ENCODE assay signal across 11 cellular contexts in the genomic region with DNA sequence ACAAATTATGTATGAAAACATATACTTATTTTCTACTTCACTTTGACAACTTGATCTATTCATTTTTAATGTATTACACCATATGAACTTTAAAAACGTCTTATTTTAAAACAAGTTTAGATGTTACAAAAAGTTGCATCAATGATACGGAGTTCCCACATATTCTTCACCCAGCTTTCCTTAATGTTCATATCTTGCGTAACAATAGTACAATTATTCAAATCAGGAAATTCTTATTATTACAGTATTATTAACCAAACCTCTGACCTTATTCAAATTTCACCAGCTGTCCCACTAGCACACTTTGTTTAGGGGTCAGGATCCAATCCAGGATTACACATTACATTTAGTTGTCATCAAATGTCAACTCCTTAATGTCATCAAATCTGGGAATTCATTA.
"Had no signal": no experiment of that assay in that cellular context is flagged by ENCODE, and none has a peak within 500 bp of the region (broad histone marks: within the 10 kb centered on the region; RNA-seq: fewer than 3 reads in every experiment).

No MANE protein-coding gene starts in this region.

- DNase-seq: GOT3, H7, H9, HCEC 1CT, HFFc6 had no signal

- H2AFZ ChIP-seq: GM23248, GM23338 had no signal

- H3K27ac ChIP-seq: GM23248 had no signal

- H3K27ac Mint-ChIP-seq: GM23338, H9, HFFc6 had no signal

- H3K4me2 ChIP-seq: GM23338 had no signal

- H3K4me1 Mint-ChIP-seq: GM23338, H9 had no signal

- ATAC-seq: GM23338, HCT116 had no signal

- H3K4me3 ChIP-seq: GM23248, GM23338, HAP-1 had no signal

- FAIRE-seq: H1, H54 had no signal

- H3K4me3 Mint-ChIP-seq: GM23338, H9, HFFc6 had no signal

- H3K9me3 Mint-ChIP-seq: GM23338, H9, HFFc6 had no signal

- H3K9ac ChIP-seq: GM23248 had no signal

- H3K9me3 ChIP-seq: HAP-1 had no signal

- H3K4me1 ChIP-seq: HAP-1 had no signal
